ENCODE assay signal across 2 cellular contexts in the genomic region with DNA sequence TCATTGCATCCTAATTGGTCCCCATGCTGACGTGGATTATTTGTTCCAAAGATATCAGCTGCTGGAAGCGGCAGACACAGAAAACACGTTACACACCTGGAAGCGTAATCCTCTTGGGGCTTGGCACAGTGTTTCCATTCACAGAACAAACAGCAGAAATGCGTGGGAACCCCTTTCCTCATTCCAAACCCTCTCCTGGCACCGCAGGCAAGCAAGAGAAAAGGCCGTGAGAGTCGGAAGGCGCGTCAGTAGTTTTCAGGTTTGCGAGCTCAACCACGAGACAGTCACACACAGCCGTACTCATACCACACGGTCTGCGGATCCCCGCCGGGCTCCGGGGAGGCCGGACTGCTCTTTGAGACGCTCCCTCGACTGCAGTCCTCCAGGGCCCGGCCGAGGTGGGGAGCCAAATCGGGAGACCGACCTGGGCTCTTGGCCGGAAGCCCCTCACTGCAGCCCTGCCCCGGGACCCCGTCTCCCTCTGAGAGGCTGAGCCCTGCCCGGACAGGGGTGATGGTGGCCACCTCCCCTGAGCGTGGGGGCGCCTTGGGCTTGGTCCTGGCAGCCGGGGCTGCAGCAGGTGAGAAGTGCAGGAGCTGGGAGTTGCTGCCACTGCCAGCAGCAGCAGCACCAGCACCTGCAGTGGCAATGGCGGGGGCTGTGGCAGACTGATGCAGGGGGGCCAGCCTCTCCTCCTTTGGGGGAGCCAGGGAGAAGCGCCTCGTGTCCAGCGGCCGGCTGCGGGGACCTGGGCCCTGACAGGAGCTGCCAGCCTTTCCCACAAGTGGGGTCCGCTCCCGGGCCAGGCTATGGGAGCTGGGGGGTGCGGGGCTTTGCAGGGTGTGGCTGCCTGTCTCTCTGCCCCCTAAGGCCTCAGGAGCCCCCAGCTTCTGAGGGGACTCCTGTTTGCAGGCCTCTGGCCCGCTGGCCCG.
TF ChIP-seq lines count a peak whose summit lies in the region.

No MANE protein-coding gene starts in this region.

TF ChIP-seq in SK-N-SH, 30 proteins besides CTCF, POLR2A, EP300 and RAD21 (continued from another document):
- TF ChIP-seq USF1 (IDR thresholded peaks at IDR 0.05; ENCODE audit: borderline replicate concordance, low read depth) (no peak), RCOR1 (IDR thresholded peaks at IDR 0.05; ENCODE audit: low read length) (no peak), MEF2A (IDR thresholded peaks at IDR 0.05; ENCODE audit: borderline replicate concordance, low read depth) (no peak), NFIC (IDR thresholded peaks at IDR 0.05; ENCODE audit: borderline replicate concordance) (no peak), POLR2AphosphoS5 (IDR thresholded peaks at IDR 0.05; ENCODE audit: low read depth, low read length) (no peak), SMC3 (IDR thresholded peaks at IDR 0.05; ENCODE audit: low read depth, low read length) (no peak), YY1 (IDR thresholded peaks at IDR 0.05; ENCODE audit: low read depth) (no peak), TEAD4 (IDR thresholded peaks at IDR 0.05; ENCODE audit: borderline replicate concordance, insufficient read depth) (no peak), TAF1 (IDR thresholded peaks at IDR 0.05; ENCODE audit: borderline replicate concordance, low read depth, low read length) (no peak), SIN3A (IDR thresholded peaks at IDR 0.05; ENCODE audit: borderline replicate concordance, low read depth, low read length) (no peak), FOXJ3 (CRISPR knock-in tag; IDR thresholded peaks at IDR 0.05) (no peak), JUND (IDR thresholded peaks at IDR 0.05) (no peak), ZBTB33 (IDR thresholded peaks at IDR 0.05; ENCODE audit: borderline replicate concordance, low read depth) (no peak)
- TF ChIP-seq, protein P1, sequence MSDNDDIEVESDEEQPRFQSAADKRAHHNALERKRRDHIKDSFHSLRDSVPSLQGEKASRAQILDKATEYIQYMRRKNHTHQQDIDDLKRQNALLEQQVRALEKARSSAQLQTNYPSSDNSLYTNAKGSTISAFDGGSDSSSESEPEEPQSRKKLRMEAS (IDR thresholded peaks at IDR 0.05; ENCODE audit: low read depth): no peak
- TF ChIP-seq, protein P2, sequence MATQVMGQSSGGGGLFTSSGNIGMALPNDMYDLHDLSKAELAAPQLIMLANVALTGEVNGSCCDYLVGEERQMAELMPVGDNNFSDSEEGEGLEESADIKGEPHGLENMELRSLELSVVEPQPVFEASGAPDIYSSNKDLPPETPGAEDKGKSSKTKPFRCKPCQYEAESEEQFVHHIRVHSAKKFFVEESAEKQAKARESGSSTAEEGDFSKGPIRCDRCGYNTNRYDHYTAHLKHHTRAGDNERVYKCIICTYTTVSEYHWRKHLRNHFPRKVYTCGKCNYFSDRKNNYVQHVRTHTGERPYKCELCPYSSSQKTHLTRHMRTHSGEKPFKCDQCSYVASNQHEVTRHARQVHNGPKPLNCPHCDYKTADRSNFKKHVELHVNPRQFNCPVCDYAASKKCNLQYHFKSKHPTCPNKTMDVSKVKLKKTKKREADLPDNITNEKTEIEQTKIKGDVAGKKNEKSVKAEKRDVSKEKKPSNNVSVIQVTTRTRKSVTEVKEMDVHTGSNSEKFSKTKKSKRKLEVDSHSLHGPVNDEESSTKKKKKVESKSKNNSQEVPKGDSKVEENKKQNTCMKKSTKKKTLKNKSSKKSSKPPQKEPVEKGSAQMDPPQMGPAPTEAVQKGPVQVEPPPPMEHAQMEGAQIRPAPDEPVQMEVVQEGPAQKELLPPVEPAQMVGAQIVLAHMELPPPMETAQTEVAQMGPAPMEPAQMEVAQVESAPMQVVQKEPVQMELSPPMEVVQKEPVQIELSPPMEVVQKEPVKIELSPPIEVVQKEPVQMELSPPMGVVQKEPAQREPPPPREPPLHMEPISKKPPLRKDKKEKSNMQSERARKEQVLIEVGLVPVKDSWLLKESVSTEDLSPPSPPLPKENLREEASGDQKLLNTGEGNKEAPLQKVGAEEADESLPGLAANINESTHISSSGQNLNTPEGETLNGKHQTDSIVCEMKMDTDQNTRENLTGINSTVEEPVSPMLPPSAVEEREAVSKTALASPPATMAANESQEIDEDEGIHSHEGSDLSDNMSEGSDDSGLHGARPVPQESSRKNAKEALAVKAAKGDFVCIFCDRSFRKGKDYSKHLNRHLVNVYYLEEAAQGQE (IDR thresholded peaks at IDR 0.05; ENCODE audit: low read depth, low read length): no peak

TF ChIP-seq in SK-N-SH treated with all-trans-retinoic acid at 6 μM for 48 hours, 23 proteins besides CTCF, POLR2A, EP300 and RAD21 (continued from another document):
- TF ChIP-seq TCF4 (CRISPR knock-in tag; IDR thresholded peaks at IDR 0.05; ENCODE audit: borderline replicate concordance) (no peak), SNAI2 (CRISPR knock-in tag; IDR thresholded peaks at IDR 0.05) (no peak), ZFP30 (CRISPR knock-in tag; IDR thresholded peaks at IDR 0.05) (no peak), ZNF565 (CRISPR knock-in tag; conservative IDR thresholded peaks at IDR 0.05; ENCODE audit: low read depth) (no peak), TSHZ2 (CRISPR knock-in tag; IDR thresholded peaks at IDR 0.05) (no peak), BACH2 (CRISPR knock-in tag; IDR thresholded peaks at IDR 0.05; ENCODE audit: borderline replicate concordance) (no peak), RARB (CRISPR knock-in tag; IDR thresholded peaks at IDR 0.05) (no peak)
- TF ChIP-seq, protein P3, sequence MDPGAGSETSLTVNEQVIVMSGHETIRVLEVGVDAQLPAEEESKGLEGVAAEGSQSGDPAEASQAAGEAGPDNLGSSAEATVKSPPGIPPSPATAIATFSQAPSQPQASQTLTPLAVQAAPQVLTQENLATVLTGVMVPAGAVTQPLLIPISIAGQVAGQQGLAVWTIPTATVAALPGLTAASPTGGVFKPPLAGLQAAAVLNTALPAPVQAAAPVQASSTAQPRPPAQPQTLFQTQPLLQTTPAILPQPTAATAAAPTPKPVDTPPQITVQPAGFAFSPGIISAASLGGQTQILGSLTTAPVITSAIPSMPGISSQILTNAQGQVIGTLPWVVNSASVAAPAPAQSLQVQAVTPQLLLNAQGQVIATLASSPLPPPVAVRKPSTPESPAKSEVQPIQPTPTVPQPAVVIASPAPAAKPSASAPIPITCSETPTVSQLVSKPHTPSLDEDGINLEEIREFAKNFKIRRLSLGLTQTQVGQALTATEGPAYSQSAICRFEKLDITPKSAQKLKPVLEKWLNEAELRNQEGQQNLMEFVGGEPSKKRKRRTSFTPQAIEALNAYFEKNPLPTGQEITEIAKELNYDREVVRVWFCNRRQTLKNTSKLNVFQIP (CRISPR knock-in tag; IDR thresholded peaks at IDR 0.05; ENCODE audit: borderline replicate concordance, low read depth): no peak
TF ChIP-seq in SK-N-SH treated with all-trans-retinoic acid at 6 μM for 48 hours: peak in this region for 0.
